ENCODE assay signal across 21 cellular contexts in the genomic region with DNA sequence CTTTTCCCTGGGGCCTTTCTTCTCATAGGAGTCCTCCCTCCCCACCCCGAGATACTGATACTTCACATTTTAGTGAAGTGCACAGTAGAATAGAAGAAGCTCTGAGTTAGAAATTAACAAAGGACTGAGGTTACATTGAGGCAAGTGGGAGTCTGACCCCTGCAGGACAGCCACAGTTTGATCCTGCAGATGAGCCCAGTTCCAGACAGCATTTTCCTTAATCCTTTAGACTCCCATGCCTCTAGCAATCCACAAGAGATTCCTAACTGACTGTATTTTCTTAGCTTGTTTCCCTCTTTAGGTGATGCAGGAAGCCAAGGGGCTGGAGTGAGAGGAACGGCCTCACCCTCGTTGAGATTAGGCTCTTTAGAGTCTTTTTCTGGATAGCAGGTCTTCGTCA.
A peak's percentile ranks its signal among the peaks of the same experiment; 100 is the strongest.
DNase-seq lines count a peak whose midpoint lies in the region; TF ChIP-seq lines count a peak whose summit lies in the region.
"Had no signal": no experiment of that assay in that cellular context is flagged by ENCODE, and none has a peak within 500 bp of the region (broad histone marks: within the 10 kb centered on the region; RNA-seq: fewer than 3 reads in every experiment).

No MANE protein-coding gene starts in this region.

- TF ChIP-seq CTCF in hepatocyte (IDR thresholded peaks at IDR 0.05; ENCODE audit: poor library complexity) (peak; percentile 4), osteocyte (IDR thresholded peaks at IDR 0.05) (no peak), dorsolateral prefrontal cortex (IDR thresholded peaks at IDR 0.05 in 54 of 56, conservative IDR thresholded peaks at IDR 0.05 in 2 of 56; ENCODE audit: low read depth in 1 of 56, partially characterized antibody in 56 of 56) (no peak), CD14-positive monocyte (IDR thresholded peaks at IDR 0.05) (no peak)

- H3K4me3 Mint-ChIP-seq in osteocyte (ENCODE audit: unreplicated experiment), result no peak overlapping the region
- no peak overlapping the region for H3K4me3 Mint-ChIP-seq in CD14-positive monocyte
- H3K4me3 Mint-ChIP-seq: CD8-positive, alpha-beta T cell had no signal

- WGBS in hepatocyte (ENCODE audit: low lambda C conversion rate, missing lambda C conversion rate), result 81% methylated on average over 4 of the region's 4 CpGs

- peak; percentile 41 for DNase-seq in ELF-1 (ENCODE audit: low read depth, low spot score)
- peak; percentile 10 for DNase-seq in HuH-7 (ENCODE audit: low spot score)
- no peak for DNase-seq in hepatocyte (ENCODE audit: low spot score)
- peak; percentile 32 for DNase-seq in osteocyte (ENCODE audit: extremely low spot score, unreplicated experiment)
- no peak for DNase-seq in dorsolateral prefrontal cortex
- no peak for DNase-seq in CD14-positive monocyte (ENCODE audit: low spot score)
- no peak for DNase-seq in NCI-H1105 (lab: John Stamatoyannopoulos, UW)
- DNase-seq: CD8-positive, alpha-beta T cell; DMS53; GF-D8; NCI-H1092 treated with DMSO at 0.1 percent for 48 hours; NCI-H146; NCI-H2029 treated with DMSO at 0.1 percent for 48 hours; NCI-H345; NCI-H524; NCI-H774; PC-3; Right ventricle myocardium superior had no signal

- H3K36me3 ChIP-seq in hepatocyte (replicated peaks; ENCODE audit: insufficient read depth, low read depth), result no peaks in the 10 kb centered on the region
- H3K36me3 ChIP-seq: BLaER1, HAP-1 had no signal

- no peaks in the 10 kb centered on the region for H3K9me2 ChIP-seq in hepatocyte (replicated peaks; ENCODE audit: insufficient read depth)

- no peak overlapping the region for H3K27ac ChIP-seq in hepatocyte
- H3K27ac ChIP-seq in dorsolateral prefrontal cortex, result no peak overlapping the region
- H3K27ac ChIP-seq: BLaER1 had no signal

- H3K36me3 Mint-ChIP-seq in osteocyte (ENCODE audit: unreplicated experiment) (no peaks in the 10 kb centered on the region), CD14-positive monocyte (no peaks in the 10 kb centered on the region)
- H3K36me3 Mint-ChIP-seq: CD8-positive, alpha-beta T cell had no signal

- no peak overlapping the region for H3K27ac Mint-ChIP-seq in osteocyte (ENCODE audit: unreplicated experiment)
- peak overlapping the region in 1 of 7 donors; percentile 7 for H3K27ac Mint-ChIP-seq in CD14-positive monocyte
- H3K27ac Mint-ChIP-seq: CD8-positive, alpha-beta T cell had no signal

- intact Hi-C loops in dorsolateral prefrontal cortex (cut with DNase I) (no loop called here), CD14-positive monocyte (cut with micrococcal nuclease) (no loop called here)

- H3K4me3 ChIP-seq in hepatocyte (no peak overlapping the region), dorsolateral prefrontal cortex (no peak overlapping the region)
- H3K4me3 ChIP-seq: BLaER1, HAP-1, K562 had no signal

- H3K27me3 Mint-ChIP-seq in osteocyte (ENCODE audit: unreplicated experiment) (no peaks in the 10 kb centered on the region), CD14-positive monocyte (ENCODE audit: low read depth in 3 of 3) (peaks cover 0 to 3% (median 0%) of the 10 kb centered on the region in 3 donors)

- H3K79me2 ChIP-seq in hepatocyte, result no peaks in the 10 kb centered on the region

- no peak overlapping the region for H2AFZ ChIP-seq in hepatocyte

- H3K9me3 Mint-ChIP-seq in osteocyte (ENCODE audit: unreplicated experiment) (peaks cover 4% of the 10 kb centered on the region), CD14-positive monocyte (peaks cover 4 to 13% (median 11%) of the 10 kb centered on the region in 7 donors)
- H3K9me3 Mint-ChIP-seq: CD8-positive, alpha-beta T cell had no signal

- no peaks in the 10 kb centered on the region for H3K9me3 ChIP-seq in hepatocyte (ENCODE audit: low read depth)
- H3K9me3 ChIP-seq: BLaER1, HAP-1 had no signal

- no peaks in the 10 kb centered on the region for H4K20me1 ChIP-seq in hepatocyte (ENCODE audit: insufficient read depth, poor library complexity, severe bottlenecking)
- H4K20me1 ChIP-seq: BLaER1 had no signal

- H3K4me1 Mint-ChIP-seq in osteocyte (ENCODE audit: unreplicated experiment), result no peaks in the 10 kb centered on the region
- no peaks in the 10 kb centered on the region for H3K4me1 Mint-ChIP-seq in CD14-positive monocyte

- H3K4me2 ChIP-seq in hepatocyte, result no peak overlapping the region
- H3K4me2 ChIP-seq: BLaER1 had no signal

- H3K27me3 ChIP-seq in hepatocyte (no peaks in the 10 kb centered on the region), dorsolateral prefrontal cortex (peaks cover 0 to 15% (median 0%) of the 10 kb centered on the region in 45 donors)
- H3K27me3 ChIP-seq: BLaER1 had no signal

- H3K4me1 ChIP-seq in hepatocyte (ENCODE audit: insufficient read depth), result no peaks in the 10 kb centered on the region
- H3K4me1 ChIP-seq: BLaER1, HAP-1 had no signal

Comparison
In these comparisons a context has a peak if more than half of its experiments do, and no peak if none do; other contexts are left out.
1. DNase-seq: peak in ELF-1 (single experiment), HuH-7 (single experiment) and osteocyte (single experiment); none in hepatocyte (single experiment), dorsolateral prefrontal cortex (0 of 10), CD14-positive monocyte (single experiment) and NCI-H1105 (single experiment).